ENCODE assay signal across 20 cellular contexts in genomic region chr22:35559354-35560005, GRCh38. TPM values are rescaled to one million over a fixed set of nuclear protein-coding genes. Genes with fewer than 3 reads are reported as not detected.
DNase-seq lines count a peak whose midpoint lies in the region; ATAC-seq, FAIRE-seq and TF ChIP-seq lines count a peak whose summit lies in the region.
"Had no signal": no experiment of that assay in that cellular context is flagged by ENCODE, and none has a peak within 500 bp of the region (broad histone marks: within the 10 kb centered on the region; RNA-seq: fewer than 3 reads in every experiment).

No MANE protein-coding gene starts in this region.

- no peaks in the 10 kb centered on the region for H3K9me3 ChIP-seq in thyroid gland

- no peak for TF ChIP-seq POLR2A in thyroid gland (IDR thresholded peaks at IDR 0.05)

- no peak for ATAC-seq in left cardiac atrium
- ATAC-seq: GM12878 had no signal

- intact Hi-C loops in thyroid gland (cut with DNase I): no loop called here
- intact Hi-C loops in left cardiac atrium (cut with DNase I): no loop called here

- peak; percentile 15 for FAIRE-seq in endometrium (lab: Jason Lieb, UNC)
- FAIRE-seq: GM12878 had no signal

- no peak overlapping the region for H3K4me3 ChIP-seq in thyroid gland (replicated peaks in 1 of 3)
- H3K4me3 ChIP-seq: GM12878, GM23338 had no signal

- no peak overlapping the region for H3K27ac ChIP-seq in thyroid gland

- 94 to 95% methylated on average over 2 of the region's 2 CpGs for WGBS in thyroid gland, 2 donors

- no peaks in the 10 kb centered on the region for H3K36me3 ChIP-seq in thyroid gland

- peaks cover 16 to 21% of the 10 kb centered on the region in 2 donors for H3K4me1 ChIP-seq in thyroid gland

- DNase-seq in ELR (ENCODE audit: low read depth) (peak; percentile 52), RKO (ENCODE audit: low spot score) (peak; percentile 27), renal cortical epithelial cell (ENCODE audit: low read depth) (peak; percentile 13), thyroid gland (no peak), left cardiac atrium (no peak)
- no peak for DNase-seq in activated T-cell treated with anti-CD3 and anti-CD28 coated beads, Interleukin-2, amount 50 U/mL, for 1 hour
- DNase-seq: CD8-positive, alpha-beta memory T cell; HFFc6; KBM-7; NCI-H1092 treated with DMSO at 0.1 percent for 48 hours; NCI-H1694; NCI-H2107; NCI-H345; NCI-H526 treated with DMSO at 0.1 percent for 48 hours; NK-92 treated with Interleukin-12 subunit alpha and Interleukin-12 subunit beta, amount 100 ng/mL, for 24 hours; OCI-M1 had no signal

- TF ChIP-seq CTCF in thyroid gland (IDR thresholded peaks at IDR 0.05): no peak

- H3K27me3 ChIP-seq in thyroid gland: no peaks in the 10 kb centered on the region

RNA-seq across cellular contexts. Expression of gene RASD2, which starts 18.8 kb away (rescaled TPM):
- total RNA-seq in renal cortical epithelial cell (0.35 and 3.0 TPM in 2 replicates), thyroid gland (1 to 10 TPM in 2 of 4 donors, under 1 TPM in 2; 0.13 to 1.6 (median 0.97) TPM), left cardiac atrium (1 to 10 TPM; 2.7 to 4.0 TPM)
- total RNA-seq: GM12878, HFFc6 had no signal

RNA-seq across cellular contexts. Expression of gene MB, which starts 57.6 kb away (rescaled TPM):
- total RNA-seq in renal cortical epithelial cell (not detected in 2 replicates), thyroid gland (1 to 10 TPM in 1 of 4 donors, under 1 TPM in 1, not detected in 2; 0.45 to 1.8 TPM), left cardiac atrium (1,000 to 10,000 TPM; 7,141 to 7,312 TPM)
- total RNA-seq: GM23338, HFFc6, SK-MEL-5 had no signal

Comparison
In these comparisons a context has a peak if more than half of its experiments do, and no peak if none do; other contexts are left out.
1. DNase-seq: peak in ELR (single experiment), RKO (single experiment) and renal cortical epithelial cell (single experiment); none in activated T-cell treated with anti-CD3 and anti-CD28 coated beads, Interleukin-2, amount 50 U/mL, for 1 hour (single experiment), thyroid gland (0 of 2) and left cardiac atrium (single experiment).
2. RNA of gene MB, which starts 57.6 kb away (total RNA-seq): 7,141 to 7,312 TPM in left cardiac atrium; 0.45 to 1.8 TPM in thyroid gland and not detected in renal cortical epithelial cell; every median in the first group is over 1,000 times any median in the second.